15 cellular contexts compared by ENCODE assay signal in genomic region chr14:92990456-92991430, GRCh38.
DNase-seq lines count a peak whose midpoint lies in the region; ATAC-seq and TF ChIP-seq lines count a peak whose summit lies in the region.
"Had no signal": no experiment of that assay in that cellular context is flagged by ENCODE, and none has a peak within 500 bp of the region (broad histone marks: within the 10 kb centered on the region; RNA-seq: fewer than 3 reads in every experiment).

No MANE protein-coding gene starts in this region.

- H2BK15ac ChIP-seq in mesendoderm (replicated peaks; ENCODE audit: low read depth), result no peak overlapping the region

- H3K56ac ChIP-seq in mesendoderm (ENCODE audit: low read length), result no peak overlapping the region

- intact Hi-C loops in right cardiac atrium (cut with DNase I), result no loop called here
- intact Hi-C loops in left cardiac atrium (cut with DNase I), result no loop called here
- intact Hi-C loops in testis (cut with DNase I; ENCODE audit: low total_unique reads), result no loop called here

- H3K4me1 ChIP-seq in right cardiac atrium (ENCODE audit: control insufficient read depth, insufficient read depth, low read length) (peaks cover 23% of the 10 kb centered on the region), mesendoderm (ENCODE audit: control insufficient read depth, low read depth, low read length) (peaks cover 2% of the 10 kb centered on the region), testis (peaks cover 63% of the 10 kb centered on the region)

- no peak overlapping the region for H2BK5ac ChIP-seq in mesendoderm (ENCODE audit: low read length)

- no peak overlapping the region for H4K8ac ChIP-seq in mesendoderm (ENCODE audit: low read depth, low read length)

- TF ChIP-seq CTCF in WERI-Rb-1 (IDR thresholded peaks at IDR 0.05; ENCODE audit: low read depth, low read length) (no peak), testis (IDR thresholded peaks at IDR 0.05) (no peak)

- no peak for TF ChIP-seq POLR2A in testis (IDR thresholded peaks at IDR 0.05)

- H3K9me3 ChIP-seq in right cardiac atrium (ENCODE audit: control insufficient read depth, low read length) (no peaks in the 10 kb centered on the region), WERI-Rb-1 (ENCODE audit: severe bottlenecking) (no peaks in the 10 kb centered on the region), testis (no peaks in the 10 kb centered on the region)
- H3K9me3 ChIP-seq: pancreas, SJSA1 had no signal

- WGBS in right cardiac atrium, result 58% methylated on average over 22 of the region's 22 CpGs
- WGBS in mesendoderm (ENCODE audit: extremely low coverage, insufficient coverage, low lambda C conversion rate), result no CpG with 5 or more reads among the region's 22 CpGs
- 67 to 72% methylated on average over 18 to 20 of the region's 22 CpGs for WGBS in testis, 2 donors

- H3K79me1 ChIP-seq in mesendoderm (ENCODE audit: low read length), result no peaks in the 10 kb centered on the region

- H3K9ac ChIP-seq in mesendoderm (ENCODE audit: low read length), result no peak overlapping the region

- H3K4me2 ChIP-seq in mesendoderm (ENCODE audit: low read length), result no peak overlapping the region

- H3K4me3 ChIP-seq in right cardiac atrium (ENCODE audit: low read length) (no peak overlapping the region), WERI-Rb-1 (ENCODE audit: low read depth, low read length) (no peak overlapping the region), mesendoderm (ENCODE audit: low read length) (no peak overlapping the region), testis (no peak overlapping the region)
- H3K4me3 ChIP-seq: K562, pancreas, SJSA1 had no signal

- H2AK5ac ChIP-seq in mesendoderm (ENCODE audit: low read length), result no peak overlapping the region

- no peaks in the 10 kb centered on the region for H3K79me2 ChIP-seq in mesendoderm (ENCODE audit: control insufficient read depth, insufficient read depth, low read length)

- no peak overlapping the region for H2BK120ac ChIP-seq in mesendoderm (ENCODE audit: low read depth, low read length)

- no peaks in the 10 kb centered on the region for H3K27me3 ChIP-seq in right cardiac atrium (ENCODE audit: control insufficient read depth, insufficient read depth)
- no peaks in the 10 kb centered on the region for H3K27me3 ChIP-seq in WERI-Rb-1 (ENCODE audit: insufficient read depth, low read depth, severe bottlenecking)
- H3K27me3 ChIP-seq in mesendoderm (ENCODE audit: insufficient read depth, low read length, poor library complexity), result no peaks in the 10 kb centered on the region
- H3K27me3 ChIP-seq in testis, result no peaks in the 10 kb centered on the region
- H3K27me3 ChIP-seq: pancreas, SJSA1 had no signal

- H3K36me3 ChIP-seq in WERI-Rb-1 (no peaks in the 10 kb centered on the region; the same call in none of the 2 replicates), mesendoderm (ENCODE audit: control insufficient read depth, insufficient read depth, low read length) (no peaks in the 10 kb centered on the region), testis (ENCODE audit: low read depth, missing control alignments) (no peaks in the 10 kb centered on the region)
- H3K36me3 ChIP-seq: pancreas had no signal

- H3K18ac ChIP-seq in mesendoderm (ENCODE audit: low read length), result no peak overlapping the region

- no peak overlapping the region for H4K5ac ChIP-seq in mesendoderm (ENCODE audit: low read length)

- H3K4ac ChIP-seq in mesendoderm (ENCODE audit: low read depth, low read length), result no peak overlapping the region

- ATAC-seq in right cardiac atrium (peak in 1 of 2 donors; percentile 21), left cardiac atrium (no peak)
- ATAC-seq: activated CD8-positive, alpha-beta T cell treated with anti-CD3 and anti-CD28 coated beads, Interleukin-2, amount 10 ng/mL, durations not matched to agents 7 days and 5 days; K562 had no signal

- peak in 2 of 3 donors; percentile 50 to 69 for DNase-seq in right cardiac atrium
- DNase-seq in left cardiac atrium, result no peak
- DNase-seq in WERI-Rb-1, result peak; percentile 39
- DNase-seq in mesendoderm, result peak; percentile 21
- no peak for DNase-seq in testis
- DNase-seq in DMS79 (lab: John Stamatoyannopoulos, UW), result no peak
- no peak for DNase-seq in GF-D8 (lab: John Stamatoyannopoulos, UW)
- no peak for DNase-seq in activated T-cell treated with anti-CD3 and anti-CD28 coated beads for 4 hours
- DNase-seq: activated CD8-positive, alpha-beta T cell treated with anti-CD3 and anti-CD28 coated beads, Interleukin-2, amount 10 ng/mL, durations not matched to agents 7 days and 5 days; AML-193; DND-41; NCI-H1105 treated with DMSO at 0.1 percent for 48 hours had no signal

- H3K23ac ChIP-seq in mesendoderm (ENCODE audit: low read length), result no peak overlapping the region

- H3K27ac ChIP-seq in right cardiac atrium (ENCODE audit: low read length), result no peak overlapping the region
- H3K27ac ChIP-seq in WERI-Rb-1, result peak overlapping the region; percentile 58
- no peak overlapping the region for H3K27ac ChIP-seq in mesendoderm (ENCODE audit: low read depth, low read length)
- peak overlapping the region; percentile 18 to 50 for H3K27ac ChIP-seq in testis
- H3K27ac ChIP-seq: pancreas, SJSA1 had no signal

Comparison
In these comparisons a context has a peak if more than half of its experiments do, and no peak if none do; other contexts are left out.
1. DNase-seq: peak in right cardiac atrium (2 of 3), WERI-Rb-1 (single experiment) and mesendoderm (single experiment); none in left cardiac atrium (single experiment), testis (single experiment), DMS79 (single experiment), GF-D8 (single experiment) and activated T-cell treated with anti-CD3 and anti-CD28 coated beads for 4 hours (single experiment).
2. H3K27ac ChIP-seq: peak in WERI-Rb-1 (single experiment) and testis (2 of 2); none in right cardiac atrium (single experiment) and mesendoderm (single experiment).